In genomic region chrX:152758918-152759317, GRCh38 we compare ENCODE assay signal across 4 cellular contexts. TPM values are rescaled to one million over a fixed set of nuclear protein-coding genes. Genes with fewer than 3 reads are reported as not detected.
"Had no signal": no experiment of that assay in that cellular context is flagged by ENCODE, and none has a peak within 500 bp of the region (broad histone marks: within the 10 kb centered on the region; RNA-seq: fewer than 3 reads in every experiment).

Gene CSAG3, plus strand, starts transcription at chrX:152759218.

RNA-seq across cellular contexts. Expression of gene CSAG3, which starts in this region (rescaled TPM):
- total RNA-seq: HepG2, HT-29, IMR-90 had no signal
- polyA plus RNA-seq: HepG2, IgD-negative memory B cell, IMR-90 had no signal
